13 cellular contexts compared by ENCODE assay signal in genomic region chr12:12655061-12655460, GRCh38. TPM values are rescaled to one million over a fixed set of nuclear protein-coding genes. Genes with fewer than 3 reads are reported as not detected.
"Had no signal": no experiment of that assay in that cellular context is flagged by ENCODE, and none has a peak within 500 bp of the region (broad histone marks: within the 10 kb centered on the region; RNA-seq: fewer than 3 reads in every experiment).

No MANE protein-coding gene starts in this region.

- DNase-seq: activated CD4-positive, alpha-beta T cell treated with anti-CD3 and anti-CD28 coated beads for 36 hours; activated CD4-positive, alpha-beta T cell treated with anti-CD3 and anti-CD28 coated beads, Interleukin-2, amount 50 U/mL, for 48 hours; activated naive CD8-positive, alpha-beta T cell treated with anti-CD3 and anti-CD28 coated beads, Interleukin-2, amount 10 ng/mL, durations not matched to agents 7 days and 5 days; activated T-cell treated with anti-CD3 and anti-CD28 coated beads for 4 hours; brain microvascular endothelial cell; foreskin keratinocyte; kidney; sigmoid colon; spleen; stimulated activated CD4-positive, alpha-beta T cell treated with anti-CD3 and anti-CD28 coated beads, Interleukin-4, amount 100 ng/mL, for 4 hours; upper lobe of right lung had no signal

- FAIRE-seq: kidney had no signal

- H3K36me3 ChIP-seq: brain microvascular endothelial cell, neutrophil, sigmoid colon, spleen, upper lobe of right lung had no signal

- H3K4me3 ChIP-seq: hepatocyte, sigmoid colon, spleen, upper lobe of right lung had no signal

- H3K27me3 ChIP-seq: brain microvascular endothelial cell, foreskin keratinocyte, hepatocyte, neutrophil, sigmoid colon, spleen, upper lobe of right lung had no signal

RNA-seq across cellular contexts. Expression of gene GPR19, which starts 40.9 kb away (rescaled TPM):
- total RNA-seq: upper lobe of right lung had no signal
